ENCODE assay signal across 8 cellular contexts in the genomic region with DNA sequence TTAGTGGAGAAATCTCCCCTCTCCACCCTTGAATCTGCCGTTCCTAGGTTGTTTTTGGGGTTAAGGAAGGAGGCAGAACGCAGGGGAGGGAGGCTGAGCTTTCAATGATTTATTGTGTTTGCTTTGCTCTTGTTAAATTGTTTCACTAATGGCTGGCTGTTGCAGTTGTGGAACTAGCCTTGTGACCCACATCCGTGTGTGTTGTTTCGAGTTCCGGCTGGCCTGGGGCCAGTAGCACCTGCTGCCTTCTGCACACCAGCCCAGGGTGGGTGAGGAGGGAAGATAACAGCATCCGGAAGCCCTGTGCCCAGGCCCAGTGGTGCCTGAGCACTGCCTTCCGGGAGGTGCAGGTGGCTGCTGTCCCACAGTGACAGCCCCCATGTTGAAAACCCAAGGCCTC. TPM values are rescaled to one million over a fixed set of nuclear protein-coding genes. Genes with fewer than 3 reads are reported as not detected.
A peak's percentile ranks its signal among the peaks of the same experiment; 100 is the strongest.
DNase-seq lines count a peak whose midpoint lies in the region; ATAC-seq and TF ChIP-seq lines count a peak whose summit lies in the region.

No MANE protein-coding gene starts in this region.

- CTCF ChIA-PET in HEK293T (lab: Yijun Ruan, JAX), result no interaction called here

- peak overlapping the region; percentile 90 to 98 (median 96) for H3K27ac Mint-ChIP-seq in naive thymus-derived CD8-positive, alpha-beta T cell

- H3K4me1 Mint-ChIP-seq in naive thymus-derived CD8-positive, alpha-beta T cell, result peaks cover 23 to 73% (median 62%) of the 10 kb centered on the region in 4 donors

- peak; percentile 69 to 83 for ATAC-seq in naive thymus-derived CD8-positive, alpha-beta T cell

- H3K4me3 Mint-ChIP-seq in naive thymus-derived CD8-positive, alpha-beta T cell, result peak overlapping the region; percentile 67 to 94 (median 82)

- peaks cover 0 to 16% (median 2%) of the 10 kb centered on the region in 3 donors for H3K36me3 Mint-ChIP-seq in naive thymus-derived CD8-positive, alpha-beta T cell

- peak; percentile 67 for DNase-seq in activated CD8-positive, alpha-beta memory T cell treated with anti-CD3 and anti-CD28 coated beads for 24 hours
- DNase-seq in activated CD8-positive, alpha-beta memory T cell treated with anti-CD3 and anti-CD28 coated beads, Interleukin-2, amount 50 U/mL, for 48 hours, result no peak
- DNase-seq in HEK293T (ENCODE audit: extremely low spot score) (no peak), NCI-H1436 (lab: John Stamatoyannopoulos, UW) (peak; percentile 58), NCI-H1930 (lab: John Stamatoyannopoulos, UW) (no peak), hepatic stellate cell (ENCODE audit: low spot score) (no peak)
- DNase-seq in activated effector memory CD4-positive, alpha-beta T cell treated with Interleukin-2 at 50 U/mL for 16 hours, result peak; percentile 42
- DNase-seq in naive thymus-derived CD8-positive, alpha-beta T cell, result peak; percentile 32 to 89 (median 69)

- POLR2A ChIA-PET in HEK293T (lab: Yijun Ruan, JAX), result no interaction called here
- POLR2A ChIA-PET in naive thymus-derived CD8-positive, alpha-beta T cell (lab: Charles Lee), result interaction anchor here (1.6 to 8.2 kb wide), 4 partner anchors 10 to 73 kb away, joined by 7 to 110 read pairs (median 10); a partner anchor contains a TSS

- H3K27me3 Mint-ChIP-seq in naive thymus-derived CD8-positive, alpha-beta T cell, result no peaks in the 10 kb centered on the region

- H3K9me3 Mint-ChIP-seq in naive thymus-derived CD8-positive, alpha-beta T cell, result no peaks in the 10 kb centered on the region

TF ChIP-seq in HEK293T, 16 proteins besides CTCF, POLR2A, EP300 and RAD21:
- TF ChIP-seq, protein P1, sequence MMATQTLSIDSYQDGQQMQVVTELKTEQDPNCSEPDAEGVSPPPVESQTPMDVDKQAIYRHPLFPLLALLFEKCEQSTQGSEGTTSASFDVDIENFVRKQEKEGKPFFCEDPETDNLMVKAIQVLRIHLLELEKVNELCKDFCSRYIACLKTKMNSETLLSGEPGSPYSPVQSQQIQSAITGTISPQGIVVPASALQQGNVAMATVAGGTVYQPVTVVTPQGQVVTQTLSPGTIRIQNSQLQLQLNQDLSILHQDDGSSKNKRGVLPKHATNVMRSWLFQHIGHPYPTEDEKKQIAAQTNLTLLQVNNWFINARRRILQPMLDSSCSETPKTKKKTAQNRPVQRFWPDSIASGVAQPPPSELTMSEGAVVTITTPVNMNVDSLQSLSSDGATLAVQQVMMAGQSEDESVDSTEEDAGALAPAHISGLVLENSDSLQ (IDR thresholded peaks at IDR 0.05), result peak; percentile 45; the same call in 1 of the 2 replicates
- TF ChIP-seq HDGF (IDR thresholded peaks at IDR 0.05; ENCODE audit: borderline replicate concordance), result no peak
TF ChIP-seq in HEK293T: peak in this region for 1.

RNA-seq across cellular contexts. Expression of a gene that starts 3.6 kb away (rescaled TPM):
- total RNA-seq in naive thymus-derived CD8-positive, alpha-beta T cell, result 10 to 100 TPM; 68.0 to 74.4 TPM
- polyA plus RNA-seq in naive thymus-derived CD8-positive, alpha-beta T cell, result 10 to 100 TPM; 18.4 to 23.8 (median 21.5) TPM

Comparison
In these comparisons a context has a peak if more than half of its experiments do, and no peak if none do; other contexts are left out.
1. DNase-seq: peak in activated CD8-positive, alpha-beta memory T cell treated with anti-CD3 and anti-CD28 coated beads for 24 hours (single experiment), NCI-H1436 (single experiment), activated effector memory CD4-positive, alpha-beta T cell treated with Interleukin-2 at 50 U/mL for 16 hours (single experiment) and naive thymus-derived CD8-positive, alpha-beta T cell (10 of 10); none in activated CD8-positive, alpha-beta memory T cell treated with anti-CD3 and anti-CD28 coated beads, Interleukin-2, amount 50 U/mL, for 48 hours (single experiment), HEK293T (single experiment), NCI-H1930 (0 of 2) and hepatic stellate cell (single experiment).